Comparison of ENCODE assay signal across 4 cellular contexts in genomic region chrX:52907137-52907536, GRCh38. TPM values are rescaled to one million over a fixed set of nuclear protein-coding genes. Genes with fewer than 3 reads are reported as not detected.
"Had no signal": no experiment of that assay in that cellular context is flagged by ENCODE, and none has a peak within 500 bp of the region (broad histone marks: within the 10 kb centered on the region; RNA-seq: fewer than 3 reads in every experiment).

No MANE protein-coding gene starts in this region.

RNA-seq across cellular contexts. Expression of gene XAGE3, which starts 39.3 kb away (rescaled TPM):
- total RNA-seq: LHCN-M2, M059J, MCF 10A, NCI-H460 had no signal
